Comparison of ENCODE assay signal across 15 cellular contexts in genomic region chr14:92703516-92703915, GRCh38.
"Had no signal": no experiment of that assay in that cellular context is flagged by ENCODE, and none has a peak within 500 bp of the region (broad histone marks: within the 10 kb centered on the region; RNA-seq: fewer than 3 reads in every experiment).

No MANE protein-coding gene starts in this region.

- H3K9me3 ChIP-seq: lower lobe of right lung, prostate gland, transverse colon had no signal

- H3K36me3 ChIP-seq: prostate gland had no signal

- H3K27ac ChIP-seq: prostate gland had no signal

- H3K27me3 ChIP-seq: transverse colon had no signal

- ATAC-seq: naive thymus-derived CD8-positive, alpha-beta T cell had no signal

- H3K27ac Mint-ChIP-seq: activated naive CD8-positive, alpha-beta T cell treated with anti-CD3 and anti-CD28 coated beads, Interleukin-2, amount 50 U/mL, for 24 hours; naive thymus-derived CD8-positive, alpha-beta T cell had no signal

- H3K4me1 ChIP-seq: lower lobe of right lung, prostate gland, transverse colon had no signal

- DNase-seq: activated CD4-positive, alpha-beta T cell treated with anti-CD3 and anti-CD28 coated beads for 4 hours; activated CD4-positive, alpha-beta T cell treated with anti-CD3 and anti-CD28 coated beads, Interleukin-2, amount 50 U/mL, for 48 hours; activated CD4-positive, CD25-positive, alpha-beta regulatory T cell; activated naive CD4-positive, alpha-beta T cell treated with Interleukin-2 at 50 U/mL for 16 hours; activated naive CD8-positive, alpha-beta T cell treated with anti-CD3 and anti-CD28 coated beads, Interleukin-2, amount 50 U/mL, for 24 hours; activated T-cell treated with anti-CD3 and anti-CD28 coated beads, Interleukin-2, amount 50 U/mL, for 48 hours; cerebellar nuclear complex; effector CD4-positive, alpha-beta T cell; erythroblast; foreskin fibroblast; lower lobe of right lung; stimulated activated CD4-positive, alpha-beta T cell treated with anti-CD3 and anti-CD28 coated beads, Interleukin-12 subunit alpha, Interleukin-12 subunit beta, amount 100 ng/mL, for 4 hours had no signal

- H3K9me3 Mint-ChIP-seq: activated naive CD8-positive, alpha-beta T cell treated with anti-CD3 and anti-CD28 coated beads, Interleukin-2, amount 50 U/mL, for 24 hours; naive thymus-derived CD8-positive, alpha-beta T cell had no signal

- H3K4me3 Mint-ChIP-seq: activated naive CD8-positive, alpha-beta T cell treated with anti-CD3 and anti-CD28 coated beads, Interleukin-2, amount 50 U/mL, for 24 hours; naive thymus-derived CD8-positive, alpha-beta T cell had no signal

- H3K4me3 ChIP-seq: lower lobe of right lung, prostate gland, transverse colon had no signal

- H3K27me3 Mint-ChIP-seq: activated naive CD8-positive, alpha-beta T cell treated with anti-CD3 and anti-CD28 coated beads, Interleukin-2, amount 50 U/mL, for 24 hours; naive thymus-derived CD8-positive, alpha-beta T cell had no signal
